In genomic region chr18:9708057-9708881, GRCh38 we compare ENCODE assay signal across 8 cellular contexts. TPM values are rescaled to one million over a fixed set of nuclear protein-coding genes. Genes with fewer than 3 reads are reported as not detected.
DNase-seq lines count a peak whose midpoint lies in the region; ATAC-seq and TF ChIP-seq lines count a peak whose summit lies in the region.

Gene RAB31, plus strand, starts transcription at chr18:9708301. Its CDS starts 105 bp downstream, at chr18:9708406.

- H3K27me3 Mint-ChIP-seq in activated naive CD8-positive, alpha-beta T cell = peaks cover 50% of the 10 kb centered on the region
- peaks cover 48% of the 10 kb centered on the region for H3K27me3 Mint-ChIP-seq in nephron (ENCODE audit: low read depth)

- H3K27me3 ChIP-seq in gastroesophageal sphincter = no peaks in the 10 kb centered on the region

- TF ChIP-seq POLR2A in gastroesophageal sphincter (IDR thresholded peaks at IDR 0.05) = peak; percentile 86 to 97

- no peak for TF ChIP-seq EP300 in gastroesophageal sphincter (IDR thresholded peaks at IDR 0.05)

- no peaks in the 10 kb centered on the region for H3K36me3 ChIP-seq in gastroesophageal sphincter

- H3K27ac Mint-ChIP-seq in activated naive CD8-positive, alpha-beta T cell = no peak within 1 kb of the TSS
- H3K27ac Mint-ChIP-seq in nephron = peak within 1 kb of the TSS; percentile 86 to 96 (median 90)

- ATAC-seq in GM18907 (IDR thresholded peaks at IDR 0.05; ENCODE audit: unreplicated experiment) = peak; percentile 35
- peak; percentile 94 for ATAC-seq in gastroesophageal sphincter
- no peak for ATAC-seq in GM19452 (IDR thresholded peaks at IDR 0.05; ENCODE audit: unreplicated experiment)

- TF ChIP-seq CTCF in gastroesophageal sphincter (IDR thresholded peaks at IDR 0.05) (peak in 2 of 4 experiments; percentile 26 to 36), nephron (IDR thresholded peaks at IDR 0.05; ENCODE audit: unreplicated experiment in 3 of 3) (no peak)

- H3K4me1 Mint-ChIP-seq in activated naive CD8-positive, alpha-beta T cell (ENCODE audit: low read depth) = peaks cover 21% of the 10 kb centered on the region
- peaks cover 25% of the 10 kb centered on the region for H3K4me1 Mint-ChIP-seq in nephron

- no peaks in the 10 kb centered on the region for H3K9me3 Mint-ChIP-seq in activated naive CD8-positive, alpha-beta T cell (ENCODE audit: low read depth)
- no peaks in the 10 kb centered on the region for H3K9me3 Mint-ChIP-seq in nephron

- no peaks in the 10 kb centered on the region for H3K9me3 ChIP-seq in gastroesophageal sphincter

- peak within 1 kb of the TSS; percentile 91 to 99 (median 95) for H3K27ac ChIP-seq in gastroesophageal sphincter

- DNase-seq in CD1c-positive myeloid dendritic cell (ENCODE audit: extremely low spot score) = peak; percentile 94
- peak; percentile 52 for DNase-seq in HPDE6-E6E7 (ENCODE audit: extremely low spot score)
- no peak for DNase-seq in NCI-H774 (lab: John Stamatoyannopoulos, UW)

- peak within 1 kb of the TSS; percentile 79 for H3K4me3 Mint-ChIP-seq in activated naive CD8-positive, alpha-beta T cell
- H3K4me3 Mint-ChIP-seq in nephron = peak within 1 kb of the TSS; percentile 90 to 91 (median 91)

- no CpG with 5 or more reads among the region's 117 CpGs for WGBS in gastroesophageal sphincter (ENCODE audit: low coverage in 1 of 2), 2 donors

- peak within 1 kb of the TSS; percentile 79 to 85 for H3K4me3 ChIP-seq in gastroesophageal sphincter

- H3K36me3 Mint-ChIP-seq in activated naive CD8-positive, alpha-beta T cell = peaks cover 2% of the 10 kb centered on the region
- no peaks in the 10 kb centered on the region for H3K36me3 Mint-ChIP-seq in nephron (ENCODE audit: low read depth)

- H3K4me1 ChIP-seq in gastroesophageal sphincter = peaks cover 3 to 60% (median 8%) of the 10 kb centered on the region in 3 donors

RNA-seq across cellular contexts. Expression of gene RAB31, which starts in this region (rescaled TPM):
- total RNA-seq in gastroesophageal sphincter = 100 to 1,000 TPM; 108 to 181 (median 136) TPM
